ENCODE assay signal across 7 cellular contexts in the genomic region with DNA sequence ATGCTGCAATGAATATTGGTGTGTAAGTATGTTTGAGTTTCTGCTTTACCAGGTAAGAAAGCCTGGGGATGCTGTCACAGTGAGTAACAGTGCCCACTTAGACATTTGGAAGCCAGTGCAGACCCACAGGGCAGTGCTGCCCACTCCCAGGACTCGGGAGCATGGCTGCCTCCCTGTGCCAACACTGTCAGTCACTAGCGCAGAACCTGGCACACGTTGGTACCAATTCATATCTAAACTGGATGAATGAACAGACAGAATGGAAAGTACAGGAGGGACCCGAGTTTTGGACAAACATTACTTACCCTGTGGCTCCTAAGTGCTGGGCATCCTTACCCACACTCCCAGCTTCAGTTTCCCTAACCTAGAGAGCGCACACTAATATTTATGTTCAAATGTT. TPM values are rescaled to one million over a fixed set of nuclear protein-coding genes. Genes with fewer than 3 reads are reported as not detected.
DNase-seq lines count a peak whose midpoint lies in the region; ATAC-seq lines count a peak whose summit lies in the region.

No MANE protein-coding gene starts in this region.

- H3K4me3 Mint-ChIP-seq in IgD-negative memory B cell = peak overlapping the region in 3 of 4 donors; percentile 86 to 91 (median 89)
- H3K4me3 Mint-ChIP-seq in activated naive CD8-positive, alpha-beta T cell treated with anti-CD3 and anti-CD28 coated beads, Interleukin-2, amount 10 ng/mL, durations not matched to agents 7 days and 5 days = peak overlapping the region; percentile 92
- peak overlapping the region; percentile 96 to 97 for H3K4me3 Mint-ChIP-seq in stimulated activated naive CD8-positive, alpha-beta T cell treated with anti-CD3 and anti-CD28 coated beads, Interleukin-15, amount 100 ng/mL, for 72 hours

- peak overlapping the region in 2 of 3 donors; percentile 5 to 90 for H3K27ac Mint-ChIP-seq in IgD-negative memory B cell
- peak overlapping the region; percentile 90 for H3K27ac Mint-ChIP-seq in activated naive CD8-positive, alpha-beta T cell treated with anti-CD3 and anti-CD28 coated beads, Interleukin-2, amount 10 ng/mL, durations not matched to agents 7 days and 5 days
- H3K27ac Mint-ChIP-seq in stimulated activated naive CD8-positive, alpha-beta T cell treated with anti-CD3 and anti-CD28 coated beads, Interleukin-15, amount 100 ng/mL, for 72 hours = peak overlapping the region; percentile 96 to 99

- POLR2A ChIA-PET in activated naive CD8-positive, alpha-beta T cell treated with anti-CD3 and anti-CD28 coated beads, Interleukin-2, amount 10 ng/mL, durations not matched to agents 7 days and 5 days (lab: Charles Lee) = interaction anchor here (0.5 to 0.9 kb wide), 2 partner anchors 10 to 126 kb away, joined by 3 to 5 read pairs; no protein-coding TSS in a partner anchor

- ATAC-seq in activated naive CD8-positive, alpha-beta T cell treated with anti-CD3 and anti-CD28 coated beads, Interleukin-2, amount 10 ng/mL, durations not matched to agents 7 days and 5 days (ENCODE audit: low read depth) = no peak
- no peak for ATAC-seq in stimulated activated naive CD8-positive, alpha-beta T cell treated with anti-CD3 and anti-CD28 coated beads, Interleukin-15, amount 100 ng/mL, for 72 hours

- peaks cover 7 to 13% (median 7%) of the 10 kb centered on the region in 3 donors for H3K4me1 Mint-ChIP-seq in IgD-negative memory B cell
- peaks cover 30% of the 10 kb centered on the region for H3K4me1 Mint-ChIP-seq in activated naive CD8-positive, alpha-beta T cell treated with anti-CD3 and anti-CD28 coated beads, Interleukin-2, amount 10 ng/mL, durations not matched to agents 7 days and 5 days
- peaks cover 67% of the 10 kb centered on the region for H3K4me1 Mint-ChIP-seq in stimulated activated naive CD8-positive, alpha-beta T cell treated with anti-CD3 and anti-CD28 coated beads, Interleukin-15, amount 100 ng/mL, for 72 hours

- H3K27me3 Mint-ChIP-seq in IgD-negative memory B cell = peaks cover 35% of the 10 kb centered on the region
- no peaks in the 10 kb centered on the region for H3K27me3 Mint-ChIP-seq in activated naive CD8-positive, alpha-beta T cell treated with anti-CD3 and anti-CD28 coated beads, Interleukin-2, amount 10 ng/mL, durations not matched to agents 7 days and 5 days
- no peaks in the 10 kb centered on the region for H3K27me3 Mint-ChIP-seq in stimulated activated naive CD8-positive, alpha-beta T cell treated with anti-CD3 and anti-CD28 coated beads, Interleukin-15, amount 100 ng/mL, for 72 hours

- H3K9me3 Mint-ChIP-seq in IgD-negative memory B cell = no peaks in the 10 kb centered on the region
- H3K9me3 Mint-ChIP-seq in activated naive CD8-positive, alpha-beta T cell treated with anti-CD3 and anti-CD28 coated beads, Interleukin-2, amount 10 ng/mL, durations not matched to agents 7 days and 5 days = no peaks in the 10 kb centered on the region
- H3K9me3 Mint-ChIP-seq in stimulated activated naive CD8-positive, alpha-beta T cell treated with anti-CD3 and anti-CD28 coated beads, Interleukin-15, amount 100 ng/mL, for 72 hours = no peaks in the 10 kb centered on the region

- no peak for DNase-seq in activated naive CD8-positive, alpha-beta T cell treated with anti-CD3 and anti-CD28 coated beads, Interleukin-2, amount 10 ng/mL, durations not matched to agents 7 days and 5 days
- peak; percentile 42 for DNase-seq in inferior parietal cortex (ENCODE audit: extremely low spot score)
- no peak for DNase-seq in stimulated activated naive CD8-positive, alpha-beta T cell treated with anti-CD3 and anti-CD28 coated beads, Interleukin-15, amount 100 ng/mL, for 72 hours
- no peak for DNase-seq in NCI-H1092 (lab: John Stamatoyannopoulos, UW)
- DNase-seq in HT-29 (ENCODE audit: low spot score) = no peak
- DNase-seq in NCI-H510A (lab: John Stamatoyannopoulos, UW) = no peak

- no peaks in the 10 kb centered on the region for H3K36me3 Mint-ChIP-seq in IgD-negative memory B cell
- H3K36me3 Mint-ChIP-seq in activated naive CD8-positive, alpha-beta T cell treated with anti-CD3 and anti-CD28 coated beads, Interleukin-2, amount 10 ng/mL, durations not matched to agents 7 days and 5 days = no peaks in the 10 kb centered on the region

RNA-seq across cellular contexts. Expression of gene EVA1C, which starts 1.6 kb away (rescaled TPM):
- 3.2 TPM for polyA plus RNA-seq in IgD-negative memory B cell
- total RNA-seq in activated naive CD8-positive, alpha-beta T cell treated with anti-CD3 and anti-CD28 coated beads, Interleukin-2, amount 10 ng/mL, durations not matched to agents 7 days and 5 days = 10 to 100 TPM in 1 of 2 experiments, 1 to 10 TPM in 1; 9.3 to 12.4 TPM
- 8.1 and 16.0 TPM in 2 replicates for total RNA-seq in HT-29 (2014; rRNA removed; shearing (Covaris generic))

RNA-seq across cellular contexts. Expression of gene URB1, which starts 18.1 kb away (rescaled TPM):
- polyA plus RNA-seq in IgD-negative memory B cell = 1.8 TPM
- total RNA-seq in activated naive CD8-positive, alpha-beta T cell treated with anti-CD3 and anti-CD28 coated beads, Interleukin-2, amount 10 ng/mL, durations not matched to agents 7 days and 5 days = 10 to 100 TPM; 15.8 to 16.5 TPM
- 12.5 and 13.9 TPM in 2 replicates for total RNA-seq in HT-29 (2014; rRNA removed; shearing (Covaris generic))

Comparison
In these comparisons a context has a peak if more than half of its experiments do, and no peak if none do; other contexts are left out.
1. H3K27ac Mint-ChIP-seq: peak in every context shown above with its lines; median percentile 98 in stimulated activated naive CD8-positive, alpha-beta T cell treated with anti-CD3 and anti-CD28 coated beads, Interleukin-15, amount 100 ng/mL, for 72 hours; 90 in activated naive CD8-positive, alpha-beta T cell treated with anti-CD3 and anti-CD28 coated beads, Interleukin-2, amount 10 ng/mL, durations not matched to agents 7 days and 5 days; 48 in IgD-negative memory B cell.